Comparison of ENCODE assay signal across 6 cellular contexts in genomic region chr5:61085885-61086284, GRCh38.
"Had no signal": no experiment of that assay in that cellular context is flagged by ENCODE, and none has a peak within 500 bp of the region (broad histone marks: within the 10 kb centered on the region; RNA-seq: fewer than 3 reads in every experiment).

No MANE protein-coding gene starts in this region.

- DNase-seq: H9, HCEC 1CT, IMR-90, KBM-7 had no signal

- ATAC-seq: GM23338 had no signal

- H3K4me3 ChIP-seq: GM23338 had no signal

- H3K27ac ChIP-seq: KMS-11 had no signal

- H3K27ac Mint-ChIP-seq: GM23338, H9 had no signal

- H3K4me3 Mint-ChIP-seq: GM23338, H9 had no signal

- H3K9me3 Mint-ChIP-seq: GM23338, H9 had no signal

- H3K4me1 Mint-ChIP-seq: GM23338, H9 had no signal
